In genomic region chr6:16694789-16695188, GRCh38 we compare ENCODE assay signal across 1 cellular context.
TF ChIP-seq lines count a peak whose summit lies in the region.

No MANE protein-coding gene starts in this region.

TF ChIP-seq in GM12878, 131 proteins besides CTCF, POLR2A, EP300 and RAD21 (continued from another document):
- peak; percentile 46 for TF ChIP-seq EED (IDR thresholded peaks at IDR 0.05; ENCODE audit: low read depth)
- peak; percentile 73; the same call in 1 of the 2 replicates for TF ChIP-seq CREM (IDR thresholded peaks at IDR 0.05; ENCODE audit: low read depth)
- peak; percentile 42 to 73; a peak in 3 of 4 replicates for TF ChIP-seq IKZF2 (IDR thresholded peaks at IDR 0.05)
- TF ChIP-seq FOXM1 (IDR thresholded peaks at IDR 0.05; ENCODE audit: low read depth, low read length), result peak; percentile 41; the same call in 1 of the 2 replicates
- TF ChIP-seq NR2F1 (conservative IDR thresholded peaks at IDR 0.05), result 0 out of 2 replicates have a peak, but pooled peaks have one; percentile 22
- peak; percentile 77 for TF ChIP-seq NFIC (IDR thresholded peaks at IDR 0.05; ENCODE audit: low read depth, low read length)
- TF ChIP-seq, protein P1, sequence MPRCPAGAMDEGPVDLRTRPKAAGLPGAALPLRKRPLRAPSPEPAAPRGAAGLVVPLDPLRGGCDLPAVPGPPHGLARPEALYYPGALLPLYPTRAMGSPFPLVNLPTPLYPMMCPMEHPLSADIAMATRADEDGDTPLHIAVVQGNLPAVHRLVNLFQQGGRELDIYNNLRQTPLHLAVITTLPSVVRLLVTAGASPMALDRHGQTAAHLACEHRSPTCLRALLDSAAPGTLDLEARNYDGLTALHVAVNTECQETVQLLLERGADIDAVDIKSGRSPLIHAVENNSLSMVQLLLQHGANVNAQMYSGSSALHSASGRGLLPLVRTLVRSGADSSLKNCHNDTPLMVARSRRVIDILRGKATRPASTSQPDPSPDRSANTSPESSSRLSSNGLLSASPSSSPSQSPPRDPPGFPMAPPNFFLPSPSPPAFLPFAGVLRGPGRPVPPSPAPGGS (IDR thresholded peaks at IDR 0.05; ENCODE audit: borderline replicate concordance, insufficient read depth, low read depth, low read length, poor library complexity, severe bottlenecking), result peak; percentile 40
- TF ChIP-seq BCL11A (IDR thresholded peaks at IDR 0.05; ENCODE audit: low read depth, low read length), result peak; percentile 72
- TF ChIP-seq TCF3 (IDR thresholded peaks at IDR 0.05; ENCODE audit: borderline replicate concordance, insufficient read depth, low read depth, low read length), result no peak
- peak; percentile 63 for TF ChIP-seq BACH1 (IDR thresholded peaks at IDR 0.05; ENCODE audit: borderline replicate concordance)
- TF ChIP-seq, protein P2, sequence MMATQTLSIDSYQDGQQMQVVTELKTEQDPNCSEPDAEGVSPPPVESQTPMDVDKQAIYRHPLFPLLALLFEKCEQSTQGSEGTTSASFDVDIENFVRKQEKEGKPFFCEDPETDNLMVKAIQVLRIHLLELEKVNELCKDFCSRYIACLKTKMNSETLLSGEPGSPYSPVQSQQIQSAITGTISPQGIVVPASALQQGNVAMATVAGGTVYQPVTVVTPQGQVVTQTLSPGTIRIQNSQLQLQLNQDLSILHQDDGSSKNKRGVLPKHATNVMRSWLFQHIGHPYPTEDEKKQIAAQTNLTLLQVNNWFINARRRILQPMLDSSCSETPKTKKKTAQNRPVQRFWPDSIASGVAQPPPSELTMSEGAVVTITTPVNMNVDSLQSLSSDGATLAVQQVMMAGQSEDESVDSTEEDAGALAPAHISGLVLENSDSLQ (IDR thresholded peaks at IDR 0.05), result peak; percentile 21; the same call in 1 of the 2 replicates
- TF ChIP-seq ATF2 (IDR thresholded peaks at IDR 0.05; ENCODE audit: low read length), result peak; percentile 58; the same call in 1 of the 2 replicates
- peak; percentile 29; the same call in 1 of the 2 replicates for TF ChIP-seq ZBED1 (IDR thresholded peaks at IDR 0.05; ENCODE audit: borderline replicate concordance)
- TF ChIP-seq, protein P3, sequence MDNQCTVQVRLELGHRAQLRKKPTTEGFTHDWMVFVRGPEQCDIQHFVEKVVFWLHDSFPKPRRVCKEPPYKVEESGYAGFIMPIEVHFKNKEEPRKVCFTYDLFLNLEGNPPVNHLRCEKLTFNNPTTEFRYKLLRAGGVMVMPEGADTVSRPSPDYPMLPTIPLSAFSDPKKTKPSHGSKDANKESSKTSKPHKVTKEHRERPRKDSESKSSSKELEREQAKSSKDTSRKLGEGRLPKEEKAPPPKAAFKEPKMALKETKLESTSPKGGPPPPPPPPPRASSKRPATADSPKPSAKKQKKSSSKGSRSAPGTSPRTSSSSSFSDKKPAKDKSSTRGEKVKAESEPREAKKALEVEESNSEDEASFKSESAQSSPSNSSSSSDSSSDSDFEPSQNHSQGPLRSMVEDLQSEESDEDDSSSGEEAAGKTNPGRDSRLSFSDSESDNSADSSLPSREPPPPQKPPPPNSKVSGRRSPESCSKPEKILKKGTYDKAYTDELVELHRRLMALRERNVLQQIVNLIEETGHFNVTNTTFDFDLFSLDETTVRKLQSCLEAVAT (IDR thresholded peaks at IDR 0.05), result no peak
- peak in 1 of 2 experiments; percentile 73; a peak in 2 of 4 replicates for TF ChIP-seq ETV6 (conservative IDR thresholded peaks at IDR 0.05 in 1 of 2, IDR thresholded peaks at IDR 0.05 in 1 of 2; ENCODE audit: borderline replicate concordance in 1 of 2, low read depth in 1 of 2)
- TF ChIP-seq SPI1 (IDR thresholded peaks at IDR 0.05; ENCODE audit: borderline replicate concordance, insufficient read depth, low read depth, low read length), result peak; percentile 80
- TF ChIP-seq CUX1 (IDR thresholded peaks at IDR 0.05; ENCODE audit: insufficient replicate concordance, low read depth, low read length), result no peak
- peak; percentile 56; the same call in 1 of the 2 replicates for TF ChIP-seq BMI1 (IDR thresholded peaks at IDR 0.05; ENCODE audit: borderline replicate concordance)
- peak; percentile 64; the same call in 1 of the 2 replicates for TF ChIP-seq GABPA (IDR thresholded peaks at IDR 0.05; ENCODE audit: low read depth)
- TF ChIP-seq FOXK2 (IDR thresholded peaks at IDR 0.05), result no peak
- TF ChIP-seq EGR1 (IDR thresholded peaks at IDR 0.05; ENCODE audit: borderline replicate concordance in 1 of 2, low read depth in 2 of 2, low read length in 2 of 2), result 0 out of 3 replicates have a peak, but pooled peaks of 1 of the 2 experiments have one; percentile 4
- TF ChIP-seq DPF2 (IDR thresholded peaks at IDR 0.05), result peak; percentile 77
- 0 out of 2 replicates have a peak, but pooled peaks have one; percentile 60 for TF ChIP-seq STAT3 (IDR thresholded peaks at IDR 0.05; ENCODE audit: low read depth, low read length)
- peak; percentile 49; the same call in 1 of the 2 replicates for TF ChIP-seq IKZF1 (conservative IDR thresholded peaks at IDR 0.05)
- TF ChIP-seq ATF7 (IDR thresholded peaks at IDR 0.05; ENCODE audit: low read depth), result peak; percentile 70
